Comparison of ENCODE assay signal across 9 cellular contexts in the genomic region with DNA sequence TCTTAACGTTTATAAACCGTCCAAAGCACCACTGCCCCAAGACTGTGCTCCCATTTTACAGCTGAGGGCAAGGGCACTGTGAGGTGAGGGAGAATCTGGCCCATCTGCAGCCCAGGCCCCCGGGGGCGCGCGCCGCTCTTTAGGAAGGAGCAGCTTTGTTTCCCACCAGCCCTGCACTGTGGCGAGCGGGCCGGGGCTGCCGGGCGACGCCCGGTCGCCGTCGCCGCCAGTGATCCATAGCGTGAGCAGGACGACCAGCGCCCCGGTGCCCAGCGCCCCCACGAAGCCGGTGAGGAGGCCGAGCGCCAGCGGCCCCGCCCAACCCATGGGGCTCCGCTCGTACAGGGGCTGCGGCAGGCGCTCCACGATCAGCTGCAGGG. TPM values are rescaled to one million over a fixed set of nuclear protein-coding genes. Genes with fewer than 3 reads are reported as not detected.
DNase-seq lines count a peak whose midpoint lies in the region; ATAC-seq and TF ChIP-seq lines count a peak whose summit lies in the region.
"Had no signal": no experiment of that assay in that cellular context is flagged by ENCODE, and none has a peak within 500 bp of the region (broad histone marks: within the 10 kb centered on the region; RNA-seq: fewer than 3 reads in every experiment).

No MANE protein-coding gene starts in this region.

- TF ChIP-seq POLR2A in upper lobe of left lung (IDR thresholded peaks at IDR 0.05) (no peak), lower leg skin (IDR thresholded peaks at IDR 0.05) (no peak)

- no peak for TF ChIP-seq EP300 in upper lobe of left lung (IDR thresholded peaks at IDR 0.05)

- TF ChIP-seq CTCF in upper lobe of left lung (IDR thresholded peaks at IDR 0.05) (no peak), lower leg skin (IDR thresholded peaks at IDR 0.05) (no peak)

- CTCF ChIA-PET in activated naive CD4-positive, alpha-beta T cell treated with anti-CD3 and anti-CD28 coated beads, Interleukin-2, amount 10 ng/mL, durations not matched to agents 7 days and 5 days (lab: Charles Lee): interaction anchor here (1.0 to 2.8 kb wide), 9 partner anchors 9 to 397 kb away, joined by 3 to 12 read pairs (median 4); no protein-coding TSS in a partner anchor
- CTCF ChIA-PET in activated naive CD4-positive, alpha-beta T cell treated with anti-CD3 and anti-CD28 coated beads for 36 hours (lab: Charles Lee): interaction anchor here (0.6 to 1.6 kb wide), 8 partner anchors 10 to 132 kb away, joined by 3 to 9 read pairs (median 4); no protein-coding TSS in a partner anchor

- no peak overlapping the region for H3K27ac ChIP-seq in mucosa of rectum (ENCODE audit: low read depth in 2 of 2, low read length in 2 of 2)
- peak overlapping the region in 3 of 4 donors; percentile 86 to 89 (median 88) for H3K27ac ChIP-seq in upper lobe of left lung

- H3K36me3 Mint-ChIP-seq in activated naive CD4-positive, alpha-beta T cell treated with anti-CD3 and anti-CD28 coated beads, Interleukin-2, amount 10 ng/mL, durations not matched to agents 7 days and 5 days: no peaks in the 10 kb centered on the region
- no peaks in the 10 kb centered on the region for H3K36me3 Mint-ChIP-seq in activated naive CD4-positive, alpha-beta T cell treated with anti-CD3 and anti-CD28 coated beads for 36 hours (ENCODE audit: low read depth)
- no peaks in the 10 kb centered on the region for H3K36me3 Mint-ChIP-seq in dendritic cell treated with granulocyte-macrophage colony-stimulating factor and Interleukin-4, amounts not matched to agents 40 ng/mL and 50 ng/mL, for 4 days (ENCODE audit: low read depth)

- ATAC-seq in upper lobe of left lung (ENCODE audit: low FRiP score in 2 of 2): no peak

- peak overlapping the region; percentile 66 to 70 for H3K4me3 ChIP-seq in mucosa of rectum (ENCODE audit: low read length in 2 of 2)
- peak overlapping the region in 3 of 4 donors; percentile 46 to 61 (median 56) for H3K4me3 ChIP-seq in upper lobe of left lung
- H3K4me3 ChIP-seq in lower leg skin (ENCODE audit: low read depth, poor library complexity, severe bottlenecking): no peak overlapping the region
- H3K4me3 ChIP-seq: K562 had no signal

- H3K27me3 ChIP-seq in mucosa of rectum (ENCODE audit: control insufficient read depth in 2 of 2, insufficient read depth in 2 of 2, low read length in 2 of 2) (no peaks in the 10 kb centered on the region), upper lobe of left lung (no peaks in the 10 kb centered on the region)

- H3K9me3 ChIP-seq in mucosa of rectum (ENCODE audit: control insufficient read depth in 2 of 2, low read length in 2 of 2) (no peaks in the 10 kb centered on the region), upper lobe of left lung (no peaks in the 10 kb centered on the region)

- WGBS in upper lobe of left lung, 2 donors: 10 to 21% methylated on average over 8 to 22 of the region's 34 CpGs
- WGBS in lower leg skin, 2 donors: 28 to 57% methylated on average over 7 to 8 of the region's 34 CpGs

- no peaks in the 10 kb centered on the region for H3K9me3 Mint-ChIP-seq in activated naive CD4-positive, alpha-beta T cell treated with anti-CD3 and anti-CD28 coated beads, Interleukin-2, amount 10 ng/mL, durations not matched to agents 7 days and 5 days
- H3K9me3 Mint-ChIP-seq in activated naive CD4-positive, alpha-beta T cell treated with anti-CD3 and anti-CD28 coated beads for 36 hours: no peaks in the 10 kb centered on the region
- H3K9me3 Mint-ChIP-seq in dendritic cell treated with granulocyte-macrophage colony-stimulating factor and Interleukin-4, amounts not matched to agents 40 ng/mL and 50 ng/mL, for 4 days: no peaks in the 10 kb centered on the region

- peaks cover 5% of the 10 kb centered on the region for H3K4me1 Mint-ChIP-seq in activated naive CD4-positive, alpha-beta T cell treated with anti-CD3 and anti-CD28 coated beads, Interleukin-2, amount 10 ng/mL, durations not matched to agents 7 days and 5 days
- peaks cover 2% of the 10 kb centered on the region for H3K4me1 Mint-ChIP-seq in activated naive CD4-positive, alpha-beta T cell treated with anti-CD3 and anti-CD28 coated beads for 36 hours (ENCODE audit: low read depth)
- peaks cover 34% of the 10 kb centered on the region for H3K4me1 Mint-ChIP-seq in dendritic cell treated with granulocyte-macrophage colony-stimulating factor and Interleukin-4, amounts not matched to agents 40 ng/mL and 50 ng/mL, for 4 days (ENCODE audit: low read depth)

- H3K4me1 ChIP-seq in mucosa of rectum (ENCODE audit: control insufficient read depth in 2 of 2, insufficient read depth in 2 of 2, low read length in 2 of 2) (peaks cover 3 to 8% of the 10 kb centered on the region in 2 donors), upper lobe of left lung (peaks cover 8 to 23% (median 10%) of the 10 kb centered on the region in 4 donors)

- peak overlapping the region; percentile 56 to 82 for H3K9ac ChIP-seq in mucosa of rectum (ENCODE audit: low read depth in 1 of 2, low read length in 2 of 2)

- H3K36me3 ChIP-seq in mucosa of rectum (ENCODE audit: control insufficient read depth in 2 of 2, insufficient read depth in 2 of 2, low read length in 2 of 2) (no peaks in the 10 kb centered on the region), upper lobe of left lung (no peaks in the 10 kb centered on the region)

- H3K4me3 Mint-ChIP-seq in activated naive CD4-positive, alpha-beta T cell treated with anti-CD3 and anti-CD28 coated beads, Interleukin-2, amount 10 ng/mL, durations not matched to agents 7 days and 5 days: peak overlapping the region; percentile 34
- H3K4me3 Mint-ChIP-seq in activated naive CD4-positive, alpha-beta T cell treated with anti-CD3 and anti-CD28 coated beads for 36 hours: no peak overlapping the region
- H3K4me3 Mint-ChIP-seq in dendritic cell treated with granulocyte-macrophage colony-stimulating factor and Interleukin-4, amounts not matched to agents 40 ng/mL and 50 ng/mL, for 4 days: peak overlapping the region; percentile 52

- intact Hi-C loops in activated naive CD4-positive, alpha-beta T cell treated with anti-CD3 and anti-CD28 coated beads for 36 hours (cut with micrococcal nuclease): loop anchor here (2.0 kb wide), 1 partner anchor 393 kb away; no protein-coding TSS in a partner anchor
- intact Hi-C loops in dendritic cell treated with granulocyte-macrophage colony-stimulating factor and Interleukin-4, amounts not matched to agents 40 ng/mL and 50 ng/mL, for 4 days (cut with micrococcal nuclease): loop anchor here (10.0 kb wide), 1 partner anchor 119 kb away; no protein-coding TSS in a partner anchor
- intact Hi-C loops in lower leg skin (cut with DNase I; ENCODE audit: low total_unique reads): no loop called here

- DNase-seq in activated naive CD4-positive, alpha-beta T cell treated with anti-CD3 and anti-CD28 coated beads, Interleukin-2, amount 10 ng/mL, durations not matched to agents 7 days and 5 days: no peak
- no peak for DNase-seq in activated naive CD4-positive, alpha-beta T cell treated with anti-CD3 and anti-CD28 coated beads for 36 hours
- DNase-seq in upper lobe of left lung: no peak
- DNase-seq in lower leg skin (ENCODE audit: low spot score in 2 of 2): no peak
- no peak for DNase-seq in midbrain (lab: John Stamatoyannopoulos, UW)
- no peak for DNase-seq in NCI-H187 (lab: John Stamatoyannopoulos, UW)

- peaks cover 62% of the 10 kb centered on the region for H3K27me3 Mint-ChIP-seq in activated naive CD4-positive, alpha-beta T cell treated with anti-CD3 and anti-CD28 coated beads, Interleukin-2, amount 10 ng/mL, durations not matched to agents 7 days and 5 days
- H3K27me3 Mint-ChIP-seq in activated naive CD4-positive, alpha-beta T cell treated with anti-CD3 and anti-CD28 coated beads for 36 hours (ENCODE audit: low read depth): peaks cover 5% of the 10 kb centered on the region
- peaks cover 39% of the 10 kb centered on the region for H3K27me3 Mint-ChIP-seq in dendritic cell treated with granulocyte-macrophage colony-stimulating factor and Interleukin-4, amounts not matched to agents 40 ng/mL and 50 ng/mL, for 4 days

- H3K27ac Mint-ChIP-seq in activated naive CD4-positive, alpha-beta T cell treated with anti-CD3 and anti-CD28 coated beads, Interleukin-2, amount 10 ng/mL, durations not matched to agents 7 days and 5 days: no peak overlapping the region
- H3K27ac Mint-ChIP-seq in activated naive CD4-positive, alpha-beta T cell treated with anti-CD3 and anti-CD28 coated beads for 36 hours: no peak overlapping the region
- H3K27ac Mint-ChIP-seq in dendritic cell treated with granulocyte-macrophage colony-stimulating factor and Interleukin-4, amounts not matched to agents 40 ng/mL and 50 ng/mL, for 4 days: no peak overlapping the region

RNA-seq across cellular contexts. Expression of a gene that starts 34.6 kb away (rescaled TPM):
- total RNA-seq in activated naive CD4-positive, alpha-beta T cell treated with anti-CD3 and anti-CD28 coated beads for 36 hours: under 1 TPM; 0.25 to 0.36 TPM
- total RNA-seq in upper lobe of left lung: 1 to 10 TPM in 2 of 6 donors, under 1 TPM in 3, not detected in 1; 0.22 to 1.5 (median 0.39) TPM
- under 1 TPM in 3 of 4 donors, not detected in 1; 0.17 to 0.49 (median 0.29) TPM for total RNA-seq in lower leg skin
- total RNA-seq: K562 had no signal

Comparison
In these comparisons a context has a peak if more than half of its experiments do, and no peak if none do; other contexts are left out.
1. H3K27ac ChIP-seq: peak in upper lobe of left lung (3 of 4); none in mucosa of rectum (0 of 2).